ENCODE assay signal across 13 cellular contexts in the genomic region with DNA sequence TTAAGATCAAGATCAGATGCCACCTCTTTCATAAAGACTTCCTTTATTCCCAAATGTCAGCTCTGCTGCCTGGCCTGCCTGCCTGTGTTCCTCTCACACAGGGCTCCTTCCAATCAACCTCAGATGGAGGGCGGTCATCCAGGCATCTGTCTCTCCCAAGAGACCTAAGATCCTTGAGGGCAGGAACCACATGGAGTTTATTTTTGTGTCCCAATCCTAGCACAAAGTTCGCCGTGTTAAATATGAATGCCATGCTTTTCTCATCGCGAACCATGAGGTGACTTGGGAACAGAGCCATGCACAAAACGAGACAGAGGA.
A peak's percentile ranks its signal among the peaks of the same experiment; 100 is the strongest.
DNase-seq lines count a peak whose midpoint lies in the region; ATAC-seq, FAIRE-seq and TF ChIP-seq lines count a peak whose summit lies in the region.
"Had no signal": no experiment of that assay in that cellular context is flagged by ENCODE, and none has a peak within 500 bp of the region (broad histone marks: within the 10 kb centered on the region; RNA-seq: fewer than 3 reads in every experiment).

No MANE protein-coding gene starts in this region.

- intact Hi-C loops in pancreas (cut with DNase I), result no loop called here

- peak overlapping the region; percentile 8 to 51 for H3K27ac Mint-ChIP-seq in activated naive CD4-positive, alpha-beta T cell treated with anti-CD3 and anti-CD28 coated beads, Interleukin-2, amount 50 U/mL, for 72 hours
- H3K27ac Mint-ChIP-seq in activated naive CD4-positive, alpha-beta T cell treated with anti-CD3 and anti-CD28 coated beads, Interleukin-2, amount 10 ng/mL, durations not matched to agents 7 days and 5 days, result no peak overlapping the region
- H3K27ac Mint-ChIP-seq in type B pancreatic cell (peak overlapping the region; percentile 65), T-cell (no peak overlapping the region)

- H3K36me3 Mint-ChIP-seq in activated naive CD4-positive, alpha-beta T cell treated with anti-CD3 and anti-CD28 coated beads, Interleukin-2, amount 50 U/mL, for 72 hours, result no peaks in the 10 kb centered on the region
- H3K36me3 Mint-ChIP-seq in activated naive CD4-positive, alpha-beta T cell treated with anti-CD3 and anti-CD28 coated beads, Interleukin-2, amount 10 ng/mL, durations not matched to agents 7 days and 5 days, result no peaks in the 10 kb centered on the region
- H3K36me3 Mint-ChIP-seq in type B pancreatic cell (peaks cover 4% of the 10 kb centered on the region), T-cell (peaks cover 5% of the 10 kb centered on the region)

- DNase-seq in activated naive CD4-positive, alpha-beta T cell treated with anti-CD3 and anti-CD28 coated beads, Interleukin-2, amount 50 U/mL, for 72 hours (ENCODE audit: low spot score in 2 of 2), result no peak
- no peak for DNase-seq in activated naive CD4-positive, alpha-beta T cell treated with anti-CD3 and anti-CD28 coated beads, Interleukin-2, amount 10 ng/mL, durations not matched to agents 7 days and 5 days
- DNase-seq in fibroblast of gingiva (ENCODE audit: low read depth) (peak; percentile 92), pancreas (peak in 2 of 6 donors; percentile 3 to 16), type B pancreatic cell (ENCODE audit: extremely low spot score, unreplicated experiment) (no peak), T-cell (no peak), HPDE6-E6E7 (ENCODE audit: extremely low spot score) (no peak)
- DNase-seq: 8988T; stimulated activated CD4-positive, alpha-beta T cell treated with anti-CD3 and anti-CD28 coated beads, Interleukin-2, amount 100 ng/mL, for 24 hours; stimulated activated naive CD8-positive, alpha-beta T cell treated with anti-CD3 and anti-CD28 coated beads, Interleukin-15, Interleukin-2, amounts not matched to agents 100 U/mL and 50 U/mL, for 24 hours had no signal

- ATAC-seq in activated naive CD4-positive, alpha-beta T cell treated with anti-CD3 and anti-CD28 coated beads, Interleukin-2, amount 50 U/mL, for 72 hours, result no peak
- ATAC-seq in pancreas (no peak), T-cell (replicated peaks in 1 of 4) (no peak), HG02981 (IDR thresholded peaks at IDR 0.05; ENCODE audit: unreplicated experiment) (no peak)
- ATAC-seq: stimulated activated naive CD8-positive, alpha-beta T cell treated with anti-CD3 and anti-CD28 coated beads, Interleukin-15, Interleukin-2, amounts not matched to agents 100 U/mL and 50 U/mL, for 24 hours had no signal

- peak overlapping the region; percentile 71 to 89 (median 79) for H3K27ac ChIP-seq in pancreas
- H3K27ac ChIP-seq: epithelial cell of prostate had no signal

- H3K9me3 Mint-ChIP-seq in activated naive CD4-positive, alpha-beta T cell treated with anti-CD3 and anti-CD28 coated beads, Interleukin-2, amount 50 U/mL, for 72 hours, result no peaks in the 10 kb centered on the region
- H3K9me3 Mint-ChIP-seq in activated naive CD4-positive, alpha-beta T cell treated with anti-CD3 and anti-CD28 coated beads, Interleukin-2, amount 10 ng/mL, durations not matched to agents 7 days and 5 days, result no peaks in the 10 kb centered on the region
- H3K9me3 Mint-ChIP-seq in type B pancreatic cell (no peaks in the 10 kb centered on the region), T-cell (no peaks in the 10 kb centered on the region)
- H3K9me3 Mint-ChIP-seq: nephron had no signal

- no peaks in the 10 kb centered on the region for H3K9me3 ChIP-seq in pancreas

- no peaks in the 10 kb centered on the region for H3K27me3 ChIP-seq in pancreas

- TF ChIP-seq CTCF in pancreas (IDR thresholded peaks at IDR 0.05) (no peak), type B pancreatic cell (conservative IDR thresholded peaks at IDR 0.05) (no peak)

- H3K4me3 ChIP-seq in pancreas, result no peak overlapping the region

- no peaks in the 10 kb centered on the region for H3K27me3 Mint-ChIP-seq in activated naive CD4-positive, alpha-beta T cell treated with anti-CD3 and anti-CD28 coated beads, Interleukin-2, amount 10 ng/mL, durations not matched to agents 7 days and 5 days
- H3K27me3 Mint-ChIP-seq in type B pancreatic cell, result no peaks in the 10 kb centered on the region
- H3K27me3 Mint-ChIP-seq in T-cell, result no peaks in the 10 kb centered on the region

- H3K36me3 ChIP-seq in pancreas, result no peaks in the 10 kb centered on the region

- H3K4me1 Mint-ChIP-seq in activated naive CD4-positive, alpha-beta T cell treated with anti-CD3 and anti-CD28 coated beads, Interleukin-2, amount 10 ng/mL, durations not matched to agents 7 days and 5 days, result peaks cover 22% of the 10 kb centered on the region
- H3K4me1 Mint-ChIP-seq in type B pancreatic cell (ENCODE audit: unreplicated experiment) (peaks cover 56% of the 10 kb centered on the region), T-cell (peaks cover 64 to 78% (median 75%) of the 10 kb centered on the region in 3 donors)

- CTCF ChIA-PET in activated naive CD4-positive, alpha-beta T cell treated with anti-CD3 and anti-CD28 coated beads, Interleukin-2, amount 10 ng/mL, durations not matched to agents 7 days and 5 days (lab: Charles Lee), result interaction anchor here (1.1 kb wide), 1 partner anchor 10 kb away, joined by 3 read pairs; no protein-coding TSS in a partner anchor
- CTCF ChIA-PET in T-cell (lab: Charles Lee), result interaction anchor here in 1 of 2 donors (1.3 kb wide), 1 partner anchor 11 kb away, joined by 4 read pairs; no protein-coding TSS in a partner anchor

- WGBS in pancreas, 2 donors, result 39 to 45% methylated on average over 6 of the region's 6 CpGs

- FAIRE-seq in pancreas (lab: Jason Lieb, UNC), result no peak

- H3K4me1 ChIP-seq in pancreas, result peaks cover 70 to 87% (median 87%) of the 10 kb centered on the region in 3 donors

- no peak overlapping the region for H3K4me3 Mint-ChIP-seq in activated naive CD4-positive, alpha-beta T cell treated with anti-CD3 and anti-CD28 coated beads, Interleukin-2, amount 10 ng/mL, durations not matched to agents 7 days and 5 days
- H3K4me3 Mint-ChIP-seq in type B pancreatic cell (no peak overlapping the region), T-cell (no peak overlapping the region)
- H3K4me3 Mint-ChIP-seq: nephron had no signal

- POLR2A ChIA-PET in T-cell (lab: Charles Lee), result interaction anchor here in 1 of 2 donors (0.5 kb wide), 1 partner anchor 85 kb away, joined by 4 read pairs; no protein-coding TSS in a partner anchor

Comparison
In these comparisons a context has a peak if more than half of its experiments do, and no peak if none do; other contexts are left out.
1. H3K27ac Mint-ChIP-seq: peak in activated naive CD4-positive, alpha-beta T cell treated with anti-CD3 and anti-CD28 coated beads, Interleukin-2, amount 50 U/mL, for 72 hours (2 of 2) and type B pancreatic cell (single experiment); none in activated naive CD4-positive, alpha-beta T cell treated with anti-CD3 and anti-CD28 coated beads, Interleukin-2, amount 10 ng/mL, durations not matched to agents 7 days and 5 days (single experiment) and T-cell (0 of 2).